In genomic region chr2:7097353-7097895, GRCh38 we compare ENCODE assay signal across 8 cellular contexts.
DNase-seq lines count a peak whose midpoint lies in the region; ATAC-seq and TF ChIP-seq lines count a peak whose summit lies in the region.

No MANE protein-coding gene starts in this region.

- no peak overlapping the region for H3K9ac ChIP-seq in SK-N-SH

- no peaks in the 10 kb centered on the region for H3K79me2 ChIP-seq in SK-N-SH (ENCODE audit: insufficient read depth)

- no peak for TF ChIP-seq POLR2A in prostate gland (IDR thresholded peaks at IDR 0.05)

- TF ChIP-seq EP300 in SK-N-SH (IDR thresholded peaks at IDR 0.05; ENCODE audit: borderline replicate concordance in 1 of 2, low read depth in 1 of 2, low read length in 1 of 2) = no peak

- H3K4me3 Mint-ChIP-seq in HFFc6 = peak overlapping the region; percentile 21; the same call in 1 of the 2 replicates

- peak overlapping the region; percentile 76 for H2AFZ ChIP-seq in SK-N-SH (ENCODE audit: low read depth)

- H3K27me3 ChIP-seq in SK-N-SH (ENCODE audit: insufficient read depth) = no peaks in the 10 kb centered on the region
- no peaks in the 10 kb centered on the region for H3K27me3 ChIP-seq in prostate gland (replicated peaks; ENCODE audit: insufficient read depth)

- no peaks in the 10 kb centered on the region for H3K9me2 ChIP-seq in SK-N-SH

- peaks cover 5% of the 10 kb centered on the region for H3K27me3 Mint-ChIP-seq in HFFc6 (ENCODE audit: insufficient read depth)

- H3K4me2 ChIP-seq in SK-N-SH = peak overlapping the region; percentile 52

- peak; percentile 96 for ATAC-seq in Right ventricle myocardium superior (ENCODE audit: poor library complexity)

- intact Hi-C loops in Right ventricle myocardium superior (cut with DNase I) = no loop called here
- intact Hi-C loops in prostate gland (cut with DNase I) = loop anchor here (10.0 kb wide), 1 partner anchor 1667 kb away; no protein-coding TSS in a partner anchor

- H3K4me1 Mint-ChIP-seq in HFFc6 (ENCODE audit: low read depth) = peaks cover 7% of the 10 kb centered on the region; the same call in 1 of the 2 replicates

- H3K4me3 ChIP-seq in GM12865 (ENCODE audit: low read depth, low read length) = peak overlapping the region; percentile 45
- peak overlapping the region; percentile 13 to 47; a peak in 2 of 4 replicates for H3K4me3 ChIP-seq in SK-N-SH (ENCODE audit: low read depth in 2 of 2, low read length in 1 of 2)
- H3K4me3 ChIP-seq in prostate gland = no peak overlapping the region

- 8% methylated on average over 18 of the region's 18 CpGs for WGBS in SK-N-SH (ENCODE audit: low lambda C conversion rate)
- WGBS in prostate gland = 0% methylated on average over 18 of the region's 18 CpGs

- POLR2A ChIA-PET in SK-N-SH (lab: Yijun Ruan, JAX) = interaction anchor here (1.8 kb wide), 1 partner anchor 1584 kb away, joined by 5 read pairs; the partner anchor contains the start of gene ID2

- no peaks in the 10 kb centered on the region for H3F3A ChIP-seq in SK-N-SH (replicated peaks; ENCODE audit: insufficient read depth)

- CTCF ChIA-PET in SK-N-SH (lab: Yijun Ruan, JAX) = interaction anchor here (0.6 to 7.4 kb wide), 109 partner anchors 8 to 1778 kb away, joined by 3 to 106 read pairs (median 5); partner anchors contain the start of gene ID2

- H3K9me3 Mint-ChIP-seq in HFFc6 = no peaks in the 10 kb centered on the region

- H3K36me3 Mint-ChIP-seq in HFFc6 (ENCODE audit: low read depth) = no peaks in the 10 kb centered on the region

- H3K27ac Mint-ChIP-seq in HFFc6 = no peak overlapping the region

- peak; percentile 98 for TF ChIP-seq CTCF in GM12865 (IDR thresholded peaks at IDR 0.05; ENCODE audit: insufficient read depth, low read depth, low read length, missing control alignments)
- peak; percentile 97 for TF ChIP-seq CTCF in HFFc6 (IDR thresholded peaks at IDR 0.05)
- peak; percentile 100 for TF ChIP-seq CTCF in SK-N-SH (IDR thresholded peaks at IDR 0.05)
- peak; percentile 81 to 91 (median 86) for TF ChIP-seq CTCF in prostate gland (IDR thresholded peaks at IDR 0.05)

- H3K9me3 ChIP-seq in SK-N-SH (no peaks in the 10 kb centered on the region), prostate gland (no peaks in the 10 kb centered on the region)

- no peaks in the 10 kb centered on the region for H3K36me3 ChIP-seq in SK-N-SH (replicated peaks in 1 of 2; ENCODE audit: control insufficient read depth in 1 of 2, insufficient read depth in 2 of 2, low read length in 1 of 2)
- no peaks in the 10 kb centered on the region for H3K36me3 ChIP-seq in prostate gland

- H4K20me1 ChIP-seq in SK-N-SH (ENCODE audit: insufficient read depth) = no peaks in the 10 kb centered on the region

- DNase-seq in GM12865 (ENCODE audit: low read depth) (peak; percentile 75), HFFc6 (peak; percentile 27), NAMALWA (ENCODE audit: low spot score) (peak; percentile 81), SK-N-SH (peak; percentile 89), Right ventricle myocardium superior (peak; percentile 87), prostate gland (ENCODE audit: low spot score) (peak; percentile 43), ureter (ENCODE audit: low spot score) (peak; percentile 77)
- DNase-seq in activated naive CD4-positive, alpha-beta T cell treated with anti-CD3 and anti-CD28 coated beads, Interleukin-2, amount 50 U/mL, for 16 hours = peak; percentile 72

- H3K27ac ChIP-seq in SK-N-SH (ENCODE audit: low read depth in 2 of 2, low read length in 1 of 2) (0 out of 4 replicates have a peak overlapping the region, but pooled peaks of 1 of the 2 experiments have one; percentile 29), prostate gland (no peak overlapping the region)

- peak; percentile 98 for TF ChIP-seq RAD21 in SK-N-SH (IDR thresholded peaks at IDR 0.05; ENCODE audit: low read length)

- H3K4me1 ChIP-seq in SK-N-SH (ENCODE audit: control insufficient read depth in 1 of 2, insufficient read depth in 2 of 2, low read depth in 1 of 2, low read length in 1 of 2) = peaks cover 0 to 17% of the 10 kb centered on the region in 2 experiments; a peak in 2 of 4 replicates
- H3K4me1 ChIP-seq in prostate gland (replicated peaks) = no peaks in the 10 kb centered on the region

TF ChIP-seq in SK-N-SH, 30 proteins besides CTCF, POLR2A, EP300 and RAD21:
- TF ChIP-seq MAX (IDR thresholded peaks at IDR 0.05; ENCODE audit: low read depth) (peak; percentile 51; the same call in 1 of the 2 replicates), CHD2 (IDR thresholded peaks at IDR 0.05; ENCODE audit: low read length, partially characterized antibody) (peak; percentile 24), SMC3 (IDR thresholded peaks at IDR 0.05; ENCODE audit: low read depth, low read length) (peak; percentile 91), TEAD4 (IDR thresholded peaks at IDR 0.05; ENCODE audit: borderline replicate concordance, insufficient read depth) (no peak), RFX5 (IDR thresholded peaks at IDR 0.05; ENCODE audit: low read length) (0 out of 2 replicates have a peak, but pooled peaks have one; percentile 41), REST (IDR thresholded peaks at IDR 0.05; ENCODE audit: low read depth, low read length) (no peak), EZH2phosphoT487 (IDR thresholded peaks at IDR 0.05; ENCODE audit: borderline replicate concordance, low read depth) (no peak), RCOR1 (IDR thresholded peaks at IDR 0.05; ENCODE audit: low read length) (0 out of 2 replicates have a peak, but pooled peaks have one; percentile 54), MXI1 (IDR thresholded peaks at IDR 0.05; ENCODE audit: low read depth, low read length) (peak; percentile 58; the same call in 1 of the 2 replicates)

Comparison
In these comparisons a context has a peak if more than half of its experiments do, and no peak if none do; other contexts are left out.
1. DNase-seq: peak in every context shown above with its lines; median percentile 89 in SK-N-SH; 87 in Right ventricle myocardium superior; 81 in NAMALWA; 77 in ureter; 75 in GM12865; 72 in activated naive CD4-positive, alpha-beta T cell treated with anti-CD3 and anti-CD28 coated beads, Interleukin-2, amount 50 U/mL, for 16 hours; 43 in prostate gland; 27 in HFFc6.
2. H3K4me3 ChIP-seq: peak in GM12865 (single experiment) and SK-N-SH (2 of 2); none in prostate gland (0 of 2).
3. Peak in every context shown above with its lines, with median percentiles within 50 percentile points of each other: CTCF ChIP-seq.